Comparison of ENCODE assay signal across 12 cellular contexts in the genomic region with DNA sequence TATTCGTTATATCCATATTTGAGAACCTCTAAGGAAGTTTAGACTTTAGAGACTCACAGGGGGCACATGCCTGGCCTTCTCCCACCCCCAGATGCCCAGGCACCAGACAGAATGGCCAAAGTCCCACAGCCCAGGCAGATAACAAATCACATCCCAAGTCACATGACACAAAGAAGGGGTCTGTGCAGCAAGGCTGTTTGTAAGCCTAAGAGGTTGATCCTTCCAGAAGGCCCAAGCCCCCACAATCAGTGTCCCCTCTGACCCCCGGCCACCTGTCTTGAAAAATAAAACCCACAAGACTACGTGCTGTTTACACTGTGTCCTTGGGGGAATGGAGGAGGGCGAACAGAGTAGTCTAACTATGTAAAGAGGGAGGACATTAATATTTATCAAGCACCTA. TPM values are rescaled to one million over a fixed set of nuclear protein-coding genes. Genes with fewer than 3 reads are reported as not detected.
A peak's percentile ranks its signal among the peaks of the same experiment; 100 is the strongest.
DNase-seq lines count a peak whose midpoint lies in the region; ATAC-seq and TF ChIP-seq lines count a peak whose summit lies in the region.
"Had no signal": no experiment of that assay in that cellular context is flagged by ENCODE, and none has a peak within 500 bp of the region (broad histone marks: within the 10 kb centered on the region; RNA-seq: fewer than 3 reads in every experiment).

No MANE protein-coding gene starts in this region.

- H2BK5ac ChIP-seq in mesenchymal stem cell (ENCODE audit: low read depth, low read length, poor library complexity, severe bottlenecking): no peak overlapping the region

- no peak overlapping the region for H3K23ac ChIP-seq in mesenchymal stem cell (ENCODE audit: low read length in 2 of 2)

- H3K4me1 ChIP-seq in adipocyte (ENCODE audit: control insufficient read depth, insufficient read depth, low read length) (peaks cover 79% of the 10 kb centered on the region), mesenchymal stem cell (ENCODE audit: control insufficient read depth, insufficient read depth, low read depth, low read length) (peaks cover 47% of the 10 kb centered on the region), thoracic aorta (ENCODE audit: control insufficient read depth in 1 of 2, low read depth in 2 of 2) (peaks cover 78 to 80% of the 10 kb centered on the region in 2 donors), HAP-1 (peaks cover 36% of the 10 kb centered on the region)

- no peak overlapping the region for H2BK120ac ChIP-seq in mesenchymal stem cell (ENCODE audit: low read depth, low read length)

- no peak overlapping the region for H4K8ac ChIP-seq in mesenchymal stem cell (ENCODE audit: low read length)

- no peak overlapping the region for H4K91ac ChIP-seq in mesenchymal stem cell (ENCODE audit: low read length)

- ATAC-seq in thoracic aorta (ENCODE audit: insufficient number of reproducible peaks, low FRiP score, low read depth): no peak

- H3K9me3 Mint-ChIP-seq in activated naive CD4-positive, alpha-beta T cell treated with anti-CD3 and anti-CD28 coated beads, Interleukin-2, amount 50 U/mL, for 24 hours: no peaks in the 10 kb centered on the region

- peak overlapping the region; percentile 34 for H3K4me3 Mint-ChIP-seq in activated naive CD4-positive, alpha-beta T cell treated with anti-CD3 and anti-CD28 coated beads, Interleukin-2, amount 50 U/mL, for 24 hours

- 100% methylated on average over 1 of the region's 4 CpGs for WGBS in mesenchymal stem cell

- no peaks in the 10 kb centered on the region for H3K9me3 ChIP-seq in adipocyte (ENCODE audit: control insufficient read depth, low read length)
- no peaks in the 10 kb centered on the region for H3K9me3 ChIP-seq in mesenchymal stem cell (ENCODE audit: control insufficient read depth, low read length)
- H3K9me3 ChIP-seq in thoracic aorta: no peaks in the 10 kb centered on the region
- H3K9me3 ChIP-seq in HAP-1: no peaks in the 10 kb centered on the region

- H3K4ac ChIP-seq in mesenchymal stem cell (ENCODE audit: low read depth in 1 of 2, low read length in 2 of 2): no peak overlapping the region

- no peak overlapping the region for H3K4me2 ChIP-seq in mesenchymal stem cell (ENCODE audit: low read length, poor library complexity, severe bottlenecking)

- H3K14ac ChIP-seq in mesenchymal stem cell (ENCODE audit: low read length in 2 of 2): no peak overlapping the region

- H2AFZ ChIP-seq in mesenchymal stem cell (ENCODE audit: low read depth, low read length): no peak overlapping the region

- H3K4me3 ChIP-seq in adipocyte (ENCODE audit: low read length) (peak overlapping the region; percentile 92), mesenchymal stem cell (ENCODE audit: insufficient read depth in 1 of 2, low read depth in 1 of 2, low read length in 2 of 2) (peak overlapping the region in 1 of 2 experiments; percentile 16), thoracic aorta (peak overlapping the region; percentile 98), HAP-1 (no peak overlapping the region)

- H3K18ac ChIP-seq in mesenchymal stem cell (ENCODE audit: low read depth in 1 of 2, low read length in 2 of 2): no peak overlapping the region

- no peak for TF ChIP-seq CTCF in thoracic aorta (IDR thresholded peaks at IDR 0.05)

- no peaks in the 10 kb centered on the region for H3K79me1 ChIP-seq in mesenchymal stem cell (replicated peaks; ENCODE audit: low read length, poor library complexity, severe bottlenecking)

- H3K36me3 ChIP-seq in adipocyte (ENCODE audit: control insufficient read depth, insufficient read depth, low read length, severe bottlenecking) (no peaks in the 10 kb centered on the region), mesenchymal stem cell (ENCODE audit: control insufficient read depth in 1 of 2, insufficient read depth in 2 of 2, low read depth in 1 of 2, low read length in 2 of 2) (peaks cover 2 to 23% of the 10 kb centered on the region in 2 experiments), thoracic aorta (no peaks in the 10 kb centered on the region), HAP-1 (replicated peaks) (no peaks in the 10 kb centered on the region; the same call in 1 of the 2 replicates)

- H3K27me3 ChIP-seq in adipocyte (replicated peaks; ENCODE audit: control insufficient read depth, insufficient read depth, low read length): no peaks in the 10 kb centered on the region
- H3K27me3 ChIP-seq in mesenchymal stem cell (ENCODE audit: control insufficient read depth in 1 of 2, insufficient read depth in 1 of 2, low read length in 2 of 2): no peaks in the 10 kb centered on the region
- H3K27me3 ChIP-seq in thoracic aorta (replicated peaks; ENCODE audit: insufficient read depth): no peaks in the 10 kb centered on the region
- H3K27me3 ChIP-seq in HAP-1 (ENCODE audit: low read depth): no peaks in the 10 kb centered on the region

- in situ Hi-C loops in HAP-1 (cut with MboI; ENCODE audit: low sequenced_read_pairs): no loop called here

- H3K9ac ChIP-seq in adipocyte (ENCODE audit: low read length) (peak overlapping the region; percentile 50), mesenchymal stem cell (ENCODE audit: low read length) (peak overlapping the region; percentile 99)

- H3K4me1 Mint-ChIP-seq in activated naive CD4-positive, alpha-beta T cell treated with anti-CD3 and anti-CD28 coated beads, Interleukin-2, amount 50 U/mL, for 24 hours: peaks cover 80% of the 10 kb centered on the region

- H3K27ac ChIP-seq in mesenchymal stem cell (ENCODE audit: low read length, poor library complexity, severe bottlenecking): no peak overlapping the region
- peak overlapping the region; percentile 14 to 100 for H3K27ac ChIP-seq in thoracic aorta

- DNase-seq in activated naive CD4-positive, alpha-beta T cell treated with Interleukin-2 at 50 U/mL for 16 hours: no peak
- DNase-seq in adipocyte (ENCODE audit: low read depth): no peak
- no peak for DNase-seq in mesenchymal stem cell
- no peak for DNase-seq in thoracic aorta (ENCODE audit: low spot score)
- DNase-seq in NCI-H510A treated with DMSO at 0.1 percent for 48 hours (lab: John Stamatoyannopoulos, UW): no peak
- no peak for DNase-seq in HAP-1 (ENCODE audit: low spot score in 2 of 2)
- DNase-seq in cortex of kidney (lab: John Stamatoyannopoulos, UW): no peak
- DNase-seq: foreskin melanocyte; NCI-H748 treated with DMSO at 0.1 percent for 48 hours; stimulated activated CD4-positive, alpha-beta T cell treated with anti-CD3 and anti-CD28 coated beads, Interleukin-15, amount 100 ng/mL, for 24 hours; stimulated activated naive CD4-positive, alpha-beta T cell had no signal

- H3K27ac Mint-ChIP-seq in activated naive CD4-positive, alpha-beta T cell treated with anti-CD3 and anti-CD28 coated beads, Interleukin-2, amount 50 U/mL, for 24 hours: peak overlapping the region; percentile 91

- H2BK12ac ChIP-seq in mesenchymal stem cell (ENCODE audit: low read length in 2 of 2): no peak overlapping the region

- H3K27me3 Mint-ChIP-seq in activated naive CD4-positive, alpha-beta T cell treated with anti-CD3 and anti-CD28 coated beads, Interleukin-2, amount 50 U/mL, for 24 hours: no peaks in the 10 kb centered on the region

- H2BK15ac ChIP-seq in mesenchymal stem cell (ENCODE audit: low read depth, poor library complexity, severe bottlenecking): no peak overlapping the region

- H3K36me3 Mint-ChIP-seq in activated naive CD4-positive, alpha-beta T cell treated with anti-CD3 and anti-CD28 coated beads, Interleukin-2, amount 50 U/mL, for 24 hours: no peaks in the 10 kb centered on the region

- no peak overlapping the region for H2AK5ac ChIP-seq in mesenchymal stem cell (ENCODE audit: low read length, severe bottlenecking)

RNA-seq across cellular contexts. Expression of a gene that starts 5.1 kb away (rescaled TPM):
- polyA plus RNA-seq in mesenchymal stem cell (2013, experiment 1 of 2): 136 TPM
- polyA plus RNA-seq in mesenchymal stem cell (2013, experiment 2 of 2): 129 TPM
- 100 to 1,000 TPM; 170 to 222 TPM for total RNA-seq in thoracic aorta

RNA-seq across cellular contexts. Expression of a gene that starts 22.9 kb away (rescaled TPM):
- polyA plus RNA-seq in mesenchymal stem cell (2013, experiment 1 of 2): 1.6 TPM
- polyA plus RNA-seq in mesenchymal stem cell (2013, experiment 2 of 2): 1.8 TPM
- 10 to 100 TPM in 1 of 2 donors, 1 to 10 TPM in 1; 2.2 to 15.3 TPM for total RNA-seq in thoracic aorta

RNA-seq across cellular contexts. Expression of a gene that starts 58.9 kb away (rescaled TPM):
- 24.5 TPM for polyA plus RNA-seq in mesenchymal stem cell (2013, experiment 1 of 2)
- polyA plus RNA-seq in mesenchymal stem cell (2013, experiment 2 of 2): 25.4 TPM
- 10 to 100 TPM; 15.4 to 19.3 TPM for total RNA-seq in thoracic aorta
